Comparison of ENCODE assay signal across 12 cellular contexts in the genomic region with DNA sequence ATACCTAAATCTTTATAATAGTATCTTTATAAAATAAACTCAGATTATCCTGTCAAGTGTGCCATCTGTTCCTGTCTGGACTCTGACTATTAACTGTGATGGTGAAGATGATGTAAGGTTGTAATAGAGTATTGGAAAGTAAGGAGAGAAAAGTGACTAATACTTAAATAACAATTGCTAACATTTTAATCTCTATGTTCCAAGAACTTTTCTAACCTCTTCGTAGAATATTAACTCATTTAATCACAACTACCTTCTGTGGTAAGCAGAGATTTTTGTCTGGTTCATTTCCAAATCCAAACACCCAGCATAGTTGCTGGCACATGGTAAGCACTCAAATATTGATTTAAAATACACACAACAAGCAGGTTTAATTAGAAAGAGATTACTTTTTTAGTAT. TPM values are rescaled to one million over a fixed set of nuclear protein-coding genes. Genes with fewer than 3 reads are reported as not detected.
A peak's percentile ranks its signal among the peaks of the same experiment; 100 is the strongest.
DNase-seq lines count a peak whose midpoint lies in the region; ATAC-seq, FAIRE-seq and TF ChIP-seq lines count a peak whose summit lies in the region.
"Had no signal": no experiment of that assay in that cellular context is flagged by ENCODE, and none has a peak within 500 bp of the region (broad histone marks: within the 10 kb centered on the region; RNA-seq: fewer than 3 reads in every experiment).

No MANE protein-coding gene starts in this region.

- no peak for ATAC-seq in gastroesophageal sphincter
- ATAC-seq: sciatic nerve had no signal

- H3K9me3 Mint-ChIP-seq in astrocyte (ENCODE audit: unreplicated experiment): no peaks in the 10 kb centered on the region

- H3K9ac ChIP-seq in Karpas-422 (ENCODE audit: low read length) (no peak overlapping the region), astrocyte (ENCODE audit: low read length) (no peak overlapping the region), neural cell (ENCODE audit: low read length) (no peak overlapping the region)

- TF ChIP-seq RAD21 in neural cell (conservative IDR thresholded peaks at IDR 0.05): no peak

- H3K27ac ChIP-seq in Karpas-422 (ENCODE audit: low read length) (no peak overlapping the region; the same call in 1 of the 2 replicates), astrocyte (ENCODE audit: low read depth, low read length) (no peak overlapping the region), neural cell (ENCODE audit: low read length) (no peak overlapping the region), gastroesophageal sphincter (no peak overlapping the region)
- H3K27ac ChIP-seq: uterus had no signal

- TF ChIP-seq CTCF in GM06990 (IDR thresholded peaks at IDR 0.05; ENCODE audit: insufficient read depth, low read length, poor library complexity, severe bottlenecking) (no peak), astrocyte (IDR thresholded peaks at IDR 0.05; ENCODE audit: insufficient read depth, low read depth, low read length) (no peak), neural cell (IDR thresholded peaks at IDR 0.05; ENCODE audit: poor library complexity, severe bottlenecking) (no peak), gastroesophageal sphincter (IDR thresholded peaks at IDR 0.05) (no peak)

- no peaks in the 10 kb centered on the region for H3K27me3 Mint-ChIP-seq in astrocyte (ENCODE audit: low read depth, unreplicated experiment)

- peaks cover 51% of the 10 kb centered on the region for H3K4me1 ChIP-seq in Karpas-422 (ENCODE audit: low read length)
- H3K4me1 ChIP-seq in astrocyte (ENCODE audit: insufficient read depth, low read length): peaks cover 9% of the 10 kb centered on the region
- peaks cover 4 to 68% (median 15%) of the 10 kb centered on the region in 3 donors for H3K4me1 ChIP-seq in gastroesophageal sphincter

- no peak overlapping the region for H3K27ac Mint-ChIP-seq in astrocyte (ENCODE audit: unreplicated experiment)

- 71 to 80% methylated on average over 1 of the region's 1 CpG for WGBS in gastroesophageal sphincter (ENCODE audit: low coverage in 1 of 2), 2 donors

- no peak for FAIRE-seq in astrocyte (lab: Jason Lieb, UNC)
- FAIRE-seq: frontal cortex had no signal

- H3K27me3 ChIP-seq in GM06990 (replicated peaks; ENCODE audit: control insufficient read depth, insufficient read depth, low read length): no peaks in the 10 kb centered on the region
- no peaks in the 10 kb centered on the region for H3K27me3 ChIP-seq in Karpas-422 (ENCODE audit: low read length)
- no peaks in the 10 kb centered on the region for H3K27me3 ChIP-seq in astrocyte (ENCODE audit: insufficient read depth, low read length)
- H3K27me3 ChIP-seq in neural cell (ENCODE audit: insufficient read depth, low read depth, low read length): no peaks in the 10 kb centered on the region
- H3K27me3 ChIP-seq in gastroesophageal sphincter: no peaks in the 10 kb centered on the region
- H3K27me3 ChIP-seq: uterus had no signal

- H3K4me3 Mint-ChIP-seq in astrocyte (ENCODE audit: unreplicated experiment): peak overlapping the region; percentile 82

- H2AFZ ChIP-seq in Karpas-422 (ENCODE audit: low read length): no peak overlapping the region
- no peak overlapping the region for H2AFZ ChIP-seq in astrocyte (ENCODE audit: low read depth, low read length)
- no peak overlapping the region for H2AFZ ChIP-seq in neural cell (ENCODE audit: low read depth, low read length)

- DNase-seq in GM06990 (ENCODE audit: extremely low read depth, insufficient read length): no peak
- DNase-seq in Karpas-422: no peak
- no peak for DNase-seq in astrocyte (ENCODE audit: low read depth)
- DNase-seq in stimulated activated CD4-positive, alpha-beta T cell treated with anti-CD3 and anti-CD28 coated beads, Interleukin-4, amount 100 ng/mL, for 24 hours: no peak
- no peak for DNase-seq in SKM-1 (lab: John Stamatoyannopoulos, UW; ENCODE audit: unreplicated experiment)
- DNase-seq: NCI-H1930; NK-92 treated with Interleukin-12 subunit alpha and Interleukin-12 subunit beta, amount 100 ng/mL, for 24 hours; uterus had no signal

- H3K36me3 Mint-ChIP-seq in astrocyte (ENCODE audit: low read depth, unreplicated experiment): peaks cover 2% of the 10 kb centered on the region

- TF ChIP-seq EP300 in neural cell (conservative IDR thresholded peaks at IDR 0.05; ENCODE audit: poor library complexity, severe bottlenecking) (no peak), gastroesophageal sphincter (IDR thresholded peaks at IDR 0.05) (no peak)

- H3K4me2 ChIP-seq in Karpas-422 (ENCODE audit: low read depth, low read length, poor library complexity, severe bottlenecking): peak overlapping the region; percentile 78
- peak overlapping the region; percentile 96 for H3K4me2 ChIP-seq in astrocyte (ENCODE audit: low read length)
- peak overlapping the region; percentile 36 for H3K4me2 ChIP-seq in neural cell (ENCODE audit: low read length)

- peaks cover 18% of the 10 kb centered on the region for H4K20me1 ChIP-seq in Karpas-422 (ENCODE audit: insufficient read depth, low read depth, low read length)
- H4K20me1 ChIP-seq in astrocyte (ENCODE audit: insufficient read depth, low read length): peaks cover 53% of the 10 kb centered on the region
- H4K20me1 ChIP-seq in neural cell (ENCODE audit: insufficient read depth): no peaks in the 10 kb centered on the region

- TF ChIP-seq POLR2A in gastroesophageal sphincter (IDR thresholded peaks at IDR 0.05): no peak

- no peaks in the 10 kb centered on the region for H3K9me2 ChIP-seq in Karpas-422 (replicated peaks; ENCODE audit: insufficient read depth, low read length)
- no peaks in the 10 kb centered on the region for H3K9me2 ChIP-seq in neural cell (ENCODE audit: insufficient read depth, low read length)

- peak overlapping the region; percentile 99 for H3K4me3 ChIP-seq in GM06990 (replicated peaks; ENCODE audit: low read depth, low read length)
- H3K4me3 ChIP-seq in Karpas-422 (ENCODE audit: low read length): peak overlapping the region; percentile 73; the same call in 1 of the 2 replicates
- H3K4me3 ChIP-seq in astrocyte (ENCODE audit: insufficient read depth, low read depth, low read length): no peak overlapping the region
- H3K4me3 ChIP-seq in neural cell (ENCODE audit: low read length): peak overlapping the region; percentile 83
- H3K4me3 ChIP-seq in gastroesophageal sphincter: no peak overlapping the region
- H3K4me3 ChIP-seq: uterus had no signal

- H3K36me3 ChIP-seq in GM06990 (ENCODE audit: control insufficient read depth, insufficient read depth, low read length): peaks cover 7% of the 10 kb centered on the region
- H3K36me3 ChIP-seq in Karpas-422 (ENCODE audit: insufficient read depth, low read length): peaks cover 10% of the 10 kb centered on the region; the same call in 1 of the 2 replicates
- no peaks in the 10 kb centered on the region for H3K36me3 ChIP-seq in astrocyte (ENCODE audit: insufficient read depth, low read length)
- H3K36me3 ChIP-seq in neural cell (ENCODE audit: insufficient read depth, low read length): no peaks in the 10 kb centered on the region
- peaks cover 0 to 10% of the 10 kb centered on the region in 2 donors for H3K36me3 ChIP-seq in gastroesophageal sphincter
- H3K36me3 ChIP-seq: uterus had no signal

- H3F3A ChIP-seq in neural cell (ENCODE audit: insufficient read depth, low read length, poor library complexity, severe bottlenecking): no peaks in the 10 kb centered on the region

- no peaks in the 10 kb centered on the region for H3K9me3 ChIP-seq in Karpas-422 (ENCODE audit: low read length)
- H3K9me3 ChIP-seq in astrocyte (ENCODE audit: insufficient read depth, low read depth, low read length): no peaks in the 10 kb centered on the region
- H3K9me3 ChIP-seq in neural cell (ENCODE audit: low read length): no peaks in the 10 kb centered on the region
- H3K9me3 ChIP-seq in gastroesophageal sphincter: no peaks in the 10 kb centered on the region
- H3K9me3 ChIP-seq: uterus had no signal

- H3K79me2 ChIP-seq in Karpas-422 (ENCODE audit: low read length) (peaks cover 70% of the 10 kb centered on the region), astrocyte (ENCODE audit: insufficient read depth, low read length) (peaks cover 70% of the 10 kb centered on the region), neural cell (replicated peaks; ENCODE audit: insufficient read depth, low read length) (peaks cover 64% of the 10 kb centered on the region)

- H3K4me1 Mint-ChIP-seq in astrocyte (ENCODE audit: low read depth, unreplicated experiment): peaks cover 19% of the 10 kb centered on the region

TF ChIP-seq in neural cell, 6 proteins besides CTCF, POLR2A, EP300 and RAD21:
- TF ChIP-seq MXI1 (conservative IDR thresholded peaks at IDR 0.05; ENCODE audit: poor library complexity, severe bottlenecking): no peak
- no peak for TF ChIP-seq EZH2 (IDR thresholded peaks at IDR 0.05; ENCODE audit: borderline replicate concordance, insufficient read depth, low read length, poor library complexity, severe bottlenecking)
- TF ChIP-seq TAF1 (IDR thresholded peaks at IDR 0.05; ENCODE audit: low read depth): no peak
- TF ChIP-seq, protein P1, sequence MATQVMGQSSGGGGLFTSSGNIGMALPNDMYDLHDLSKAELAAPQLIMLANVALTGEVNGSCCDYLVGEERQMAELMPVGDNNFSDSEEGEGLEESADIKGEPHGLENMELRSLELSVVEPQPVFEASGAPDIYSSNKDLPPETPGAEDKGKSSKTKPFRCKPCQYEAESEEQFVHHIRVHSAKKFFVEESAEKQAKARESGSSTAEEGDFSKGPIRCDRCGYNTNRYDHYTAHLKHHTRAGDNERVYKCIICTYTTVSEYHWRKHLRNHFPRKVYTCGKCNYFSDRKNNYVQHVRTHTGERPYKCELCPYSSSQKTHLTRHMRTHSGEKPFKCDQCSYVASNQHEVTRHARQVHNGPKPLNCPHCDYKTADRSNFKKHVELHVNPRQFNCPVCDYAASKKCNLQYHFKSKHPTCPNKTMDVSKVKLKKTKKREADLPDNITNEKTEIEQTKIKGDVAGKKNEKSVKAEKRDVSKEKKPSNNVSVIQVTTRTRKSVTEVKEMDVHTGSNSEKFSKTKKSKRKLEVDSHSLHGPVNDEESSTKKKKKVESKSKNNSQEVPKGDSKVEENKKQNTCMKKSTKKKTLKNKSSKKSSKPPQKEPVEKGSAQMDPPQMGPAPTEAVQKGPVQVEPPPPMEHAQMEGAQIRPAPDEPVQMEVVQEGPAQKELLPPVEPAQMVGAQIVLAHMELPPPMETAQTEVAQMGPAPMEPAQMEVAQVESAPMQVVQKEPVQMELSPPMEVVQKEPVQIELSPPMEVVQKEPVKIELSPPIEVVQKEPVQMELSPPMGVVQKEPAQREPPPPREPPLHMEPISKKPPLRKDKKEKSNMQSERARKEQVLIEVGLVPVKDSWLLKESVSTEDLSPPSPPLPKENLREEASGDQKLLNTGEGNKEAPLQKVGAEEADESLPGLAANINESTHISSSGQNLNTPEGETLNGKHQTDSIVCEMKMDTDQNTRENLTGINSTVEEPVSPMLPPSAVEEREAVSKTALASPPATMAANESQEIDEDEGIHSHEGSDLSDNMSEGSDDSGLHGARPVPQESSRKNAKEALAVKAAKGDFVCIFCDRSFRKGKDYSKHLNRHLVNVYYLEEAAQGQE (IDR thresholded peaks at IDR 0.05; ENCODE audit: borderline replicate concordance): no peak
- TF ChIP-seq SMC3 (conservative IDR thresholded peaks at IDR 0.05; ENCODE audit: poor library complexity): no peak
- no peak for TF ChIP-seq POLR2AphosphoS5 (IDR thresholded peaks at IDR 0.05)

RNA-seq across cellular contexts. Expression of a gene that starts 2.5 kb away (rescaled TPM):
- 54.0 and 57.0 TPM in 2 replicates for total RNA-seq in Karpas-422 (2014; rRNA removed; shearing (Covaris generic); ENCODE audit: low replicate concordance)
- 49.2 and 49.8 TPM in 2 replicates for total RNA-seq in astrocyte
- 45.7 and 47.7 TPM in 2 replicates for polyA plus RNA-seq in neural cell
- 108 TPM in 2 replicates for polyA minus RNA-seq in neural cell
- total RNA-seq in gastroesophageal sphincter: 10 to 100 TPM; 34.6 to 48.5 (median 45.2) TPM

Comparison
In these comparisons a context has a peak if more than half of its experiments do, and no peak if none do; other contexts are left out.
1. H3K4me3 ChIP-seq: peak in GM06990 (single experiment), Karpas-422 (single experiment) and neural cell (single experiment); none in astrocyte (single experiment) and gastroesophageal sphincter (0 of 2).
2. H3K4me2 ChIP-seq: peak in every context shown above with its lines; median percentile 96 in astrocyte; 78 in Karpas-422; 36 in neural cell.